In genomic region chr13:51317262-51317661, GRCh38 we compare ENCODE assay signal across 27 cellular contexts. TPM values are rescaled to one million over a fixed set of nuclear protein-coding genes. Genes with fewer than 3 reads are reported as not detected.
DNase-seq lines count a peak whose midpoint lies in the region; TF ChIP-seq lines count a peak whose summit lies in the region.
"Had no signal": no experiment of that assay in that cellular context is flagged by ENCODE, and none has a peak within 500 bp of the region (broad histone marks: within the 10 kb centered on the region; RNA-seq: fewer than 3 reads in every experiment).

No MANE protein-coding gene starts in this region.

- H4K20me1 ChIP-seq in GM23248 (ENCODE audit: insufficient read depth) = no peaks in the 10 kb centered on the region

- H3K27ac ChIP-seq in ACC112 (ENCODE audit: low read depth, low read length) = peak overlapping the region; percentile 83
- no peak overlapping the region for H3K27ac ChIP-seq in GM23248
- H3K27ac ChIP-seq in stomach = no peak overlapping the region
- H3K27ac ChIP-seq: RWPE1, testis had no signal

- WGBS in GM23248 (ENCODE audit: low coverage in 1 of 2, low lambda C conversion rate in 2 of 2, missing lambda C conversion rate in 2 of 2), 2 experiments = 52 to 59% methylated on average over 1 of the region's 1 CpG
- 45 to 58% (median 46%) methylated on average over 1 of the region's 1 CpG for WGBS in stomach, 5 donors

- H3K27me3 ChIP-seq in ACC112 (ENCODE audit: insufficient read depth, low read length) (no peaks in the 10 kb centered on the region; the same call in 1 of the 2 replicates), GM23248 (replicated peaks; ENCODE audit: insufficient read depth) (0 out of 2 replicates have a peak, but pooled peaks cover 8% of the 10 kb centered on the region), stomach (no peaks in the 10 kb centered on the region), MG63 (no peaks in the 10 kb centered on the region)
- H3K27me3 ChIP-seq: testis had no signal

- H3K9me2 ChIP-seq in GM23248 (ENCODE audit: insufficient read depth) = no peaks in the 10 kb centered on the region

- intact Hi-C loops in stomach (cut with DNase I; ENCODE audit: low total_unique reads) = no loop called here

- in situ Hi-C loops in GM23248 (cut with MboI) = no loop called here
- in situ Hi-C loops in astrocyte of the spinal cord (cut with HindIII; ENCODE audit: low sequenced_read_pairs) = no loop called here
- in situ Hi-C loops in ACHN (cut with HindIII; ENCODE audit: low pct_ligation_motif_present, low pct_unique_long_range_greater_than_20kb, low sequenced_read_pairs) = no loop called here

- DNase-seq in GM23248 (peak; percentile 55), astrocyte of the spinal cord (ENCODE audit: low read depth, low spot score) (peak; percentile 81), iris pigment epithelial cell (ENCODE audit: low read depth) (peak; percentile 30), ACHN (no peak), putamen (ENCODE audit: low spot score) (no peak), stomach (no peak), MG63 (no peak)
- DNase-seq: activated CD4-positive, alpha-beta T cell treated with anti-CD3 and anti-CD28 coated beads, Interleukin-2, amount 50 U/mL, for 4 hours; activated naive CD4-positive, alpha-beta T cell treated with anti-CD3 and anti-CD28 coated beads, Interleukin-2, amount 10 ng/mL, durations not matched to agents 7 days and 5 days; activated T-cell treated with anti-CD3 and anti-CD28 coated beads, Interleukin-2, amount 50 U/mL, for 1 hour; CD4-positive, alpha-beta memory T cell; DMS79; hippocampal formation; kidney; MV-4-11; NCI-H1930; testis had no signal

- H3K36me3 ChIP-seq in ACC112 (ENCODE audit: insufficient read depth, low read length) (no peaks in the 10 kb centered on the region), GM23248 (ENCODE audit: low read depth) (no peaks in the 10 kb centered on the region), stomach (no peaks in the 10 kb centered on the region), MG63 (no peaks in the 10 kb centered on the region)

- no peak for TF ChIP-seq EP300 in stomach (IDR thresholded peaks at IDR 0.05)

- H3F3A ChIP-seq in GM23248 (ENCODE audit: insufficient read depth) = peaks cover 17% of the 10 kb centered on the region; the same call in 1 of the 2 replicates

- H2AFZ ChIP-seq in ACC112 (ENCODE audit: low read length, unreplicated experiment) = no peak overlapping the region
- H2AFZ ChIP-seq in GM23248 = no peak overlapping the region
- H2AFZ ChIP-seq: GM23338 had no signal

- H3K9ac ChIP-seq in GM23248 = no peak overlapping the region

- H3K4me3 ChIP-seq in ACC112 (ENCODE audit: low read depth, low read length) = no peak overlapping the region
- H3K4me3 ChIP-seq in GM23248 = no peak overlapping the region
- H3K4me3 ChIP-seq in astrocyte of the spinal cord (ENCODE audit: low read depth, low read length) = no peak overlapping the region
- no peak overlapping the region for H3K4me3 ChIP-seq in stomach
- H3K4me3 ChIP-seq in MG63 = no peak overlapping the region
- H3K4me3 ChIP-seq: GM23338, smooth muscle cell, testis had no signal

- H3K9me3 ChIP-seq in GM23248 (ENCODE audit: low read depth) (no peaks in the 10 kb centered on the region), stomach (no peaks in the 10 kb centered on the region), MG63 (no peaks in the 10 kb centered on the region)
- H3K9me3 ChIP-seq: testis had no signal

- TF ChIP-seq POLR2A in stomach (IDR thresholded peaks at IDR 0.05) = no peak

- peak overlapping the region; percentile 3 for H3K4me2 ChIP-seq in GM23248 (ENCODE audit: unreplicated experiment)
- H3K4me2 ChIP-seq: GM23338, smooth muscle cell had no signal

- H3K4me1 ChIP-seq in ACC112 (ENCODE audit: control insufficient read depth, insufficient read depth, low read length, unreplicated experiment) (peaks cover 26% of the 10 kb centered on the region), GM23248 (ENCODE audit: insufficient read depth) (peaks cover 15% of the 10 kb centered on the region), stomach (no peaks in the 10 kb centered on the region)
- H3K4me1 ChIP-seq: testis had no signal

- TF ChIP-seq CTCF in astrocyte of the spinal cord (IDR thresholded peaks at IDR 0.05; ENCODE audit: low read depth, low read length) (no peak), stomach (IDR thresholded peaks at IDR 0.05) (no peak)

- H3K79me2 ChIP-seq in ACC112 (ENCODE audit: control insufficient read depth, insufficient read depth, low read length, unreplicated experiment) = no peaks in the 10 kb centered on the region
- H3K79me2 ChIP-seq in GM23248 (ENCODE audit: insufficient read depth) = no peaks in the 10 kb centered on the region

RNA-seq across cellular contexts. Expression of gene SERPINE3, which starts 22.2 kb away (rescaled TPM):
- not detected in 2 replicates for total RNA-seq in GM23248 (2014; rRNA removed; shearing (Covaris generic))
- polyA plus RNA-seq in GM23248 (2016; fragmentation: Nextera tagmentation; extraction: Ambion mirVana) (0.21 TPM in 1 of 2 replicates, not detected in the other), stomach (not detected)
- total RNA-seq in stomach = under 1 TPM in 1 of 5 donors, not detected in 4; 0.55 TPM
- total RNA-seq in MG63 (2014; rRNA removed; shearing (Covaris generic); ENCODE audit: low replicate concordance) = not detected in 2 replicates
- total RNA-seq: A172; CD4-positive, alpha-beta memory T cell; epithelial cell of proximal tubule; kidney; mesenteric fat pad; natural killer cell treated with Interleukin-12 subunit alpha and Interleukin-12 subunit beta and Interleukin-15 and Interleukin-18, amount 100 ng/mL, for 72 hours; NCI-H460; posterior vena cava; smooth muscle cell had no signal
- polyA plus RNA-seq: CD4-positive, alpha-beta memory T cell; smooth muscle cell had no signal

Comparison
In these comparisons a context has a peak if more than half of its experiments do, and no peak if none do; other contexts are left out.
1. DNase-seq: peak in GM23248 (single experiment), astrocyte of the spinal cord (single experiment) and iris pigment epithelial cell (single experiment); none in ACHN (single experiment), putamen (single experiment), stomach (single experiment) and MG63 (single experiment).